8 cellular contexts compared by ENCODE assay signal in genomic region chr2:43174368-43175186, GRCh38.
DNase-seq lines count a peak whose midpoint lies in the region; ATAC-seq lines count a peak whose summit lies in the region.

No MANE protein-coding gene starts in this region.

- peak; percentile 52 for DNase-seq in activated CD4-positive, alpha-beta T cell treated with anti-CD3 and anti-CD28 coated beads for 1 hour
- peak; percentile 66 to 67 (median 67) for DNase-seq in effector memory CD8-positive, alpha-beta T cell
- DNase-seq in stimulated activated CD4-positive, alpha-beta T cell treated with anti-CD3 and anti-CD28 coated beads, Interleukin-12 subunit alpha, Interleukin-12 subunit beta, amount 100 ng/mL, for 4 hours = peak; percentile 63
- no peak for DNase-seq in NCI-H2107 (lab: John Stamatoyannopoulos, UW)
- DNase-seq in superior temporal gyrus (ENCODE audit: extremely low spot score) = no peak
- no peak for DNase-seq in NCI-H345 (lab: John Stamatoyannopoulos, UW)

- ATAC-seq in GM18909 (IDR thresholded peaks at IDR 0.05; ENCODE audit: poor library complexity, unreplicated experiment) = peak; percentile 79
- peak; percentile 84 for ATAC-seq in HG03095 (IDR thresholded peaks at IDR 0.05; ENCODE audit: unreplicated experiment)
- peak; percentile 79 for ATAC-seq in effector memory CD8-positive, alpha-beta T cell (replicated peaks)

- peak overlapping the region; percentile 98 to 100 for H3K27ac Mint-ChIP-seq in effector memory CD8-positive, alpha-beta T cell

- H3K4me1 Mint-ChIP-seq in effector memory CD8-positive, alpha-beta T cell (ENCODE audit: low read depth in 2 of 2) = peaks cover 72 to 73% of the 10 kb centered on the region in 2 donors

- H3K27me3 Mint-ChIP-seq in effector memory CD8-positive, alpha-beta T cell = no peaks in the 10 kb centered on the region

- peak overlapping the region; percentile 64 to 77 for H3K4me3 Mint-ChIP-seq in effector memory CD8-positive, alpha-beta T cell

- H3K36me3 Mint-ChIP-seq in effector memory CD8-positive, alpha-beta T cell (ENCODE audit: insufficient read depth) = peaks cover 19% of the 10 kb centered on the region

- no peaks in the 10 kb centered on the region for H3K9me3 Mint-ChIP-seq in effector memory CD8-positive, alpha-beta T cell

Comparison
In these comparisons a context has a peak if more than half of its experiments do, and no peak if none do; other contexts are left out.
1. DNase-seq: peak in activated CD4-positive, alpha-beta T cell treated with anti-CD3 and anti-CD28 coated beads for 1 hour (single experiment), effector memory CD8-positive, alpha-beta T cell (3 of 3) and stimulated activated CD4-positive, alpha-beta T cell treated with anti-CD3 and anti-CD28 coated beads, Interleukin-12 subunit alpha, Interleukin-12 subunit beta, amount 100 ng/mL, for 4 hours (single experiment); none in NCI-H2107 (single experiment), superior temporal gyrus (single experiment) and NCI-H345 (single experiment).
2. Peak in every context shown above with its lines, with median percentiles within 50 percentile points of each other: ATAC-seq.